14 cellular contexts compared by ENCODE assay signal in genomic region chr2:73674696-73675157, GRCh38. TPM values are rescaled to one million over a fixed set of nuclear protein-coding genes. Genes with fewer than 3 reads are reported as not detected.
"Had no signal": no experiment of that assay in that cellular context is flagged by ENCODE, and none has a peak within 500 bp of the region (broad histone marks: within the 10 kb centered on the region; RNA-seq: fewer than 3 reads in every experiment).

No MANE protein-coding gene starts in this region.

RNA-seq across cellular contexts. Expression of gene NAT8, which starts 32.5 kb away (rescaled TPM):
- total RNA-seq: activated CD8-positive, alpha-beta T cell treated with anti-CD3 and anti-CD28 coated beads, Interleukin-2, amount 10 ng/mL, durations not matched to agents 7 days and 5 days; aorta; breast epithelium; chondrocyte; endodermal cell; glomerular endothelial cell; left lung; naive thymus-derived CD4-positive, alpha-beta T cell; pancreas; T-helper 2 cell treated with Interferon-gamma antibody and Interleukin-4, amounts not matched to agents 100 ng/mL and 5 ng/mL, for 36 hours; thyroid gland; urinary bladder; WTC11 had no signal
- polyA plus RNA-seq: aorta; keratinocyte; naive thymus-derived CD4-positive, alpha-beta T cell; urinary bladder had no signal
